Comparison of ENCODE assay signal across 28 cellular contexts in genomic region chr1:164806531-164806930, GRCh38.
"Had no signal": no experiment of that assay in that cellular context is flagged by ENCODE, and none has a peak within 500 bp of the region (broad histone marks: within the 10 kb centered on the region; RNA-seq: fewer than 3 reads in every experiment).

No MANE protein-coding gene starts in this region.

- H3K36me3 Mint-ChIP-seq: naive thymus-derived CD4-positive, alpha-beta T cell; natural killer cell treated with Interleukin-12 subunit alpha and Interleukin-12 subunit beta and Interleukin-15 and Interleukin-18, amount 100 ng/mL, for 72 hours; stimulated activated memory B cell treated with anti-CD40 and anti-IgM and Interleukin-4, amounts not matched to agents 10 μg/mL and 1 μg/mL and 100 μg/mL, for 72 hours had no signal

- H3K36me3 ChIP-seq: prostate gland had no signal

- H3K4me3 ChIP-seq: left lung, lower lobe of right lung, prostate gland, right atrium auricular region, skin epidermis, spleen, thyroid gland, transverse colon, upper lobe of right lung had no signal

- FAIRE-seq: keratinocyte, urothelium cell line had no signal

- H3K9me3 Mint-ChIP-seq: natural killer cell treated with Interleukin-12 subunit alpha and Interleukin-12 subunit beta and Interleukin-15 and Interleukin-18, amount 100 ng/mL, for 72 hours; neural crest cell; stimulated activated memory B cell treated with anti-CD40 and anti-IgM and Interleukin-4, amounts not matched to agents 10 μg/mL and 1 μg/mL and 100 μg/mL, for 72 hours; stimulated activated naive CD8-positive, alpha-beta T cell treated with anti-CD3 and anti-CD28 coated beads, Interleukin-15, amount 100 ng/mL, for 72 hours had no signal

- H3K27ac ChIP-seq: left lung, lower lobe of right lung, prostate gland, right atrium auricular region, skin epidermis, thyroid gland, upper lobe of right lung had no signal

- H3K4me3 Mint-ChIP-seq: naive thymus-derived CD4-positive, alpha-beta T cell; natural killer cell treated with Interleukin-12 subunit alpha and Interleukin-12 subunit beta and Interleukin-15 and Interleukin-18, amount 100 ng/mL, for 72 hours; neural crest cell; stimulated activated memory B cell treated with anti-CD40 and anti-IgM and Interleukin-4, amounts not matched to agents 10 μg/mL and 1 μg/mL and 100 μg/mL, for 72 hours; stimulated activated naive CD8-positive, alpha-beta T cell treated with anti-CD3 and anti-CD28 coated beads, Interleukin-15, amount 100 ng/mL, for 72 hours had no signal

- H3K27me3 Mint-ChIP-seq: naive thymus-derived CD4-positive, alpha-beta T cell; stimulated activated memory B cell treated with anti-CD40 and anti-IgM and Interleukin-4, amounts not matched to agents 10 μg/mL and 1 μg/mL and 100 μg/mL, for 72 hours; stimulated activated naive CD8-positive, alpha-beta T cell treated with anti-CD3 and anti-CD28 coated beads, Interleukin-15, amount 100 ng/mL, for 72 hours had no signal

- H3K27me3 ChIP-seq: left lung, right atrium auricular region, spleen, thyroid gland, transverse colon, upper lobe of right lung had no signal

- H3K27ac Mint-ChIP-seq: naive thymus-derived CD4-positive, alpha-beta T cell; natural killer cell treated with Interleukin-12 subunit alpha and Interleukin-12 subunit beta and Interleukin-15 and Interleukin-18, amount 100 ng/mL, for 72 hours; stimulated activated memory B cell treated with anti-CD40 and anti-IgM and Interleukin-4, amounts not matched to agents 10 μg/mL and 1 μg/mL and 100 μg/mL, for 72 hours; stimulated activated naive CD8-positive, alpha-beta T cell treated with anti-CD3 and anti-CD28 coated beads, Interleukin-15, amount 100 ng/mL, for 72 hours had no signal

- DNase-seq: head of caudate nucleus; hippocampal formation; kidney glomerular epithelial cell; left cardiac atrium; left lung; lower lobe of right lung; mammary epithelial cell; mesenchymal stem cell; naive thymus-derived CD4-positive, alpha-beta T cell; nucleus accumbens; spleen; stimulated activated CD4-positive, alpha-beta T cell treated with anti-CD3 and anti-CD28 coated beads, Interleukin-4, amount 100 ng/mL, for 24 hours; stimulated activated CD8-positive, alpha-beta memory T cell treated with anti-CD3 and anti-CD28 coated beads, Interleukin-4, amount 100 ng/mL, for 48 hours; stimulated activated naive CD4-positive, alpha-beta T cell treated with Interleukin-2 at 50 U/mL for 16 hours; stimulated activated naive CD8-positive, alpha-beta T cell treated with anti-CD3 and anti-CD28 coated beads, Interleukin-15, amount 100 ng/mL, for 72 hours; substantia nigra; thyroid gland; transverse colon; upper lobe of right lung had no signal

- H3K4me1 Mint-ChIP-seq: naive thymus-derived CD4-positive, alpha-beta T cell; stimulated activated naive CD8-positive, alpha-beta T cell treated with anti-CD3 and anti-CD28 coated beads, Interleukin-15, amount 100 ng/mL, for 72 hours had no signal

- H3K9me3 ChIP-seq: left lung, lower lobe of right lung, prostate gland, right atrium auricular region, spleen, thyroid gland, transverse colon, upper lobe of right lung had no signal

- H3K4me1 ChIP-seq: left lung, lower lobe of right lung, prostate gland had no signal

- ATAC-seq: left cardiac atrium; left lung; lower lobe of right lung; naive thymus-derived CD4-positive, alpha-beta T cell; natural killer cell treated with Interleukin-12 subunit alpha and Interleukin-12 subunit beta and Interleukin-15 and Interleukin-18, amount 100 ng/mL, for 72 hours; sciatic nerve; stimulated activated memory B cell treated with anti-CD40 and anti-IgM and Interleukin-4, amounts not matched to agents 10 μg/mL and 1 μg/mL and 100 μg/mL, for 72 hours; stimulated activated naive CD8-positive, alpha-beta T cell treated with anti-CD3 and anti-CD28 coated beads, Interleukin-15, amount 100 ng/mL, for 72 hours; upper lobe of right lung had no signal
